Comparison of ENCODE assay signal across 8 cellular contexts in the genomic region with DNA sequence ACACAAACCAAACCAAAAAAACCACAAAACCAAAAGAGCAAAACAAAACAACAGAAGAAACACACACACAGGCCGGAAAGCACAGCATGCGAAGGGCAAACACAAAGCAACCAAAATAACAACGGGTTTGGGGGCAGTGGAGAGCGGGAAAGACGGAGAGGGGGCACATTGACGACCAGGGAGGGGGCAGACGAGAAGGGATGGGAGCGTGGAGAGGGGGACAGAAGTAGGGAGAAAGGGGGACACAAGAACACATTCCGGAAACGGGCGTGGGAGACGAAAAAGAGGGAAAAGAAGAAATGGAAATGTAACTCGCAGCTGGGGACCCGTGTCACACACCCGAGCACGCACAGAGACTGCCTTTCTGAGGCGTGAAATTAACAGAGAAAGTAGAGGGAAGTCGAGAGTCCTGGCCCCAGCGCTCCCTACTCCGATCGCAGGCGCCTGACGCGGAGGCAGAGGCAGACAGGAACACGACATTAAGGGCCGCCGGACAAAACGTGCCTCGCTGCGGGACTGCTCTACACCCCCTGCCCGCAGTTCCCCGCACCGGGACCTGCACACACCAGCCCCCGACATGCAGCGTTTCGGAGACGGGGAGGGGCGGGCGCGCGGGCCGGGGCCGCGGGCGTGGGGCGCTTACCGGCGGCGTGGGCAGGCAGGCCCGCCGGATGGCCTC. TPM values are rescaled to one million over a fixed set of nuclear protein-coding genes. Genes with fewer than 3 reads are reported as not detected.
DNase-seq lines count a peak whose midpoint lies in the region; ATAC-seq, FAIRE-seq and TF ChIP-seq lines count a peak whose summit lies in the region.

No MANE protein-coding gene starts in this region.

- H3K4me1 ChIP-seq in endothelial cell of umbilical vein (ENCODE audit: control insufficient read depth, extremely low read depth, insufficient read depth, low read length) = no peaks in the 10 kb centered on the region

- H3K9ac ChIP-seq in endothelial cell of umbilical vein (replicated peaks; ENCODE audit: extremely low read depth, insufficient read depth, low read length) = no peak overlapping the region

- ATAC-seq in activated CD8-positive, alpha-beta memory T cell treated with anti-CD3 and anti-CD28 coated beads, Interleukin-2, amount 10 ng/mL, durations not matched to agents 7 days and 5 days = peak; percentile 24
- ATAC-seq in HG02571 (IDR thresholded peaks at IDR 0.05; ENCODE audit: unreplicated experiment) (peak; percentile 19), Right ventricle myocardium superior (ENCODE audit: poor library complexity) (no peak)

- CTCF ChIA-PET in activated CD8-positive, alpha-beta memory T cell treated with anti-CD3 and anti-CD28 coated beads, Interleukin-2, amount 10 ng/mL, durations not matched to agents 7 days and 5 days (lab: Charles Lee) = no interaction called here
- CTCF ChIA-PET in endothelial cell of umbilical vein (lab: Charles Lee) = interaction anchor here (1.0 to 1.2 kb wide), 2 partner anchors 10 to 465 kb away, joined by 3 to 4 read pairs; no protein-coding TSS in a partner anchor

- H3K9me1 ChIP-seq in endothelial cell of umbilical vein (replicated peaks; ENCODE audit: control insufficient read depth, extremely low read depth, insufficient read depth, low read length) = no peaks in the 10 kb centered on the region

- H2AFZ ChIP-seq in endothelial cell of umbilical vein (ENCODE audit: low read depth, low read length) = peak overlapping the region; percentile 55

- no peak for FAIRE-seq in endothelial cell of umbilical vein (lab: Jason Lieb, UNC)

- no peaks in the 10 kb centered on the region for H3K79me2 ChIP-seq in endothelial cell of umbilical vein (ENCODE audit: control insufficient read depth, insufficient read depth, low read length)

- no peak for TF ChIP-seq CTCF in endothelial cell of umbilical vein (IDR thresholded peaks at IDR 0.05; ENCODE audit: extremely low read depth in 1 of 2, insufficient read depth in 1 of 2, low read depth in 1 of 2, low read length in 2 of 2)

- peaks cover 7% of the 10 kb centered on the region for H3K36me3 Mint-ChIP-seq in activated CD8-positive, alpha-beta memory T cell treated with anti-CD3 and anti-CD28 coated beads, Interleukin-2, amount 10 ng/mL, durations not matched to agents 7 days and 5 days

- H3K4me3 Mint-ChIP-seq in activated CD8-positive, alpha-beta memory T cell treated with anti-CD3 and anti-CD28 coated beads, Interleukin-2, amount 10 ng/mL, durations not matched to agents 7 days and 5 days = peak overlapping the region; percentile 59

- H3K4me2 ChIP-seq in endothelial cell of umbilical vein (ENCODE audit: insufficient read depth, low read length) = peak overlapping the region; percentile 57

- intact Hi-C loops in endothelial cell of umbilical vein (cut with micrococcal nuclease) = loop anchor here (5.0 kb wide), 1 partner anchor 470 kb away; no protein-coding TSS in a partner anchor
- intact Hi-C loops in Right ventricle myocardium superior (cut with DNase I) = no loop called here

- DNase-seq in activated CD8-positive, alpha-beta memory T cell treated with anti-CD3 and anti-CD28 coated beads, Interleukin-2, amount 10 ng/mL, durations not matched to agents 7 days and 5 days = no peak
- no peak for DNase-seq in activated CD8-positive, alpha-beta memory T cell treated with anti-CD3 and anti-CD28 coated beads, Interleukin-2, amount 50 U/mL, for 48 hours
- DNase-seq in NCI-H526 treated with DMSO at 0.1 percent for 48 hours (lab: John Stamatoyannopoulos, UW) = peak; percentile 70
- DNase-seq in endothelial cell of umbilical vein (ENCODE audit: low read depth, low spot score) = no peak
- DNase-seq in retina = peak; percentile 67
- DNase-seq in stimulated activated CD8-positive, alpha-beta memory T cell treated with anti-CD3 and anti-CD28 coated beads, Interleukin-4, amount 100 ng/mL, for 48 hours = no peak
- DNase-seq in Right ventricle myocardium superior = no peak

- POLR2A ChIA-PET in endothelial cell of umbilical vein (lab: Charles Lee) = no interaction called here

- peak overlapping the region; percentile 11 to 39 (median 33) for H3K4me3 ChIP-seq in endothelial cell of umbilical vein (replicated peaks in 1 of 3; ENCODE audit: insufficient read depth in 1 of 3, low read depth in 1 of 3, low read length in 3 of 3)

- no peak overlapping the region for H3K27ac ChIP-seq in endothelial cell of umbilical vein (ENCODE audit: insufficient read depth, low read depth, low read length)

- peak overlapping the region; percentile 65 for H3K27ac Mint-ChIP-seq in activated CD8-positive, alpha-beta memory T cell treated with anti-CD3 and anti-CD28 coated beads, Interleukin-2, amount 10 ng/mL, durations not matched to agents 7 days and 5 days

- no peaks in the 10 kb centered on the region for H3K36me3 ChIP-seq in endothelial cell of umbilical vein (ENCODE audit: control insufficient read depth in 2 of 2, extremely low read depth in 1 of 2, insufficient read depth in 2 of 2, low read length in 2 of 2)

- peaks cover 90% of the 10 kb centered on the region for H3K27me3 Mint-ChIP-seq in activated CD8-positive, alpha-beta memory T cell treated with anti-CD3 and anti-CD28 coated beads, Interleukin-2, amount 10 ng/mL, durations not matched to agents 7 days and 5 days

- TF ChIP-seq POLR2A in endothelial cell of umbilical vein (IDR thresholded peaks at IDR 0.05; ENCODE audit: low read depth, low read length) = no peak

- dilution Hi-C loops in endothelial cell of umbilical vein (cut with MboI; ENCODE audit: extremely low pct_ligation_motif_present, low sequenced_read_pairs) = no loop called here

- H4K20me1 ChIP-seq in endothelial cell of umbilical vein (replicated peaks; ENCODE audit: control insufficient read depth, extremely low read depth, insufficient read depth, low read length) = no peaks in the 10 kb centered on the region

- H3K9me3 ChIP-seq in endothelial cell of umbilical vein (replicated peaks; ENCODE audit: control insufficient read depth, insufficient read depth, low read length) = no peaks in the 10 kb centered on the region

- no TSS peak for BruUV-seq in endothelial cell of umbilical vein (replicated peaks; lab: Mats Ljungman, UMichigan)

- no peaks in the 10 kb centered on the region for H3K9me3 Mint-ChIP-seq in activated CD8-positive, alpha-beta memory T cell treated with anti-CD3 and anti-CD28 coated beads, Interleukin-2, amount 10 ng/mL, durations not matched to agents 7 days and 5 days (ENCODE audit: low read depth)

- peaks cover 36% of the 10 kb centered on the region for H3K4me1 Mint-ChIP-seq in activated CD8-positive, alpha-beta memory T cell treated with anti-CD3 and anti-CD28 coated beads, Interleukin-2, amount 10 ng/mL, durations not matched to agents 7 days and 5 days

- peaks cover 76 to 91% of the 10 kb centered on the region in 2 experiments for H3K27me3 ChIP-seq in endothelial cell of umbilical vein (ENCODE audit: control insufficient read depth in 2 of 2, insufficient read depth in 2 of 2, low read length in 2 of 2)

TF ChIP-seq in endothelial cell of umbilical vein, 7 proteins besides CTCF, POLR2A, EP300 and RAD21:
- TF ChIP-seq EZH2 (IDR thresholded peaks at IDR 0.05; ENCODE audit: borderline replicate concordance, low read depth, low read length, severe bottlenecking) (peak; percentile 99), GATA2 (IDR thresholded peaks at IDR 0.05; ENCODE audit: insufficient read depth, insufficient read length, low read depth, low read length) (no peak)

RNA-seq across cellular contexts. Expression of a gene that starts 0.7 kb away (rescaled TPM):
- under 1 TPM; 0.18 to 0.23 TPM for total RNA-seq in activated CD8-positive, alpha-beta memory T cell treated with anti-CD3 and anti-CD28 coated beads, Interleukin-2, amount 10 ng/mL, durations not matched to agents 7 days and 5 days
- total RNA-seq in endothelial cell of umbilical vein = 0.39 and 1.1 TPM in 2 replicates
- polyA plus RNA-seq in endothelial cell of umbilical vein = 0.27 and 0.30 TPM in 2 replicates
- polyA plus RNA-seq in endothelial cell of umbilical vein (2011; cell fraction: cytosol; rRNA removed) = 0.21 and 0.32 TPM in 2 replicates
- 2.9 and 3.4 TPM in 2 replicates for polyA plus RNA-seq in endothelial cell of umbilical vein (2011; cell fraction: nucleus; rRNA removed)
- 0.08 and 0.52 TPM in 2 replicates for polyA plus RNA-seq in endothelial cell of umbilical vein (2012)
- polyA minus RNA-seq in endothelial cell of umbilical vein = 0.10 and 0.25 TPM in 2 replicates
- polyA minus RNA-seq in endothelial cell of umbilical vein (2011; cell fraction: cytosol; rRNA and poly(A)+ RNA removed) = not detected
- 0.53 TPM in 2 replicates for polyA minus RNA-seq in endothelial cell of umbilical vein (2011; cell fraction: nucleus; rRNA and poly(A)+ RNA removed)
- not detected for total RNA-seq in Right ventricle myocardium superior

RNA-seq across cellular contexts. Expression of a gene that starts 56.3 kb away (rescaled TPM):
- 10 to 100 TPM; 18.1 to 21.1 TPM for total RNA-seq in activated CD8-positive, alpha-beta memory T cell treated with anti-CD3 and anti-CD28 coated beads, Interleukin-2, amount 10 ng/mL, durations not matched to agents 7 days and 5 days
- total RNA-seq in endothelial cell of umbilical vein = 14.6 and 16.1 TPM in 2 replicates
- 3.6 and 5.0 TPM in 2 replicates for polyA plus RNA-seq in endothelial cell of umbilical vein
- 6.2 and 6.6 TPM in 2 replicates for polyA plus RNA-seq in endothelial cell of umbilical vein (2011; cell fraction: cytosol; rRNA removed)
- 6.5 and 9.0 TPM in 2 replicates for polyA plus RNA-seq in endothelial cell of umbilical vein (2011; cell fraction: nucleus; rRNA removed)
- 9.3 and 12.3 TPM in 2 replicates for polyA plus RNA-seq in endothelial cell of umbilical vein (2012)
- 16.3 and 16.9 TPM in 2 replicates for polyA minus RNA-seq in endothelial cell of umbilical vein
- 10.0 TPM for polyA minus RNA-seq in endothelial cell of umbilical vein (2011; cell fraction: cytosol; rRNA and poly(A)+ RNA removed)
- 8.7 and 12.3 TPM in 2 replicates for polyA minus RNA-seq in endothelial cell of umbilical vein (2011; cell fraction: nucleus; rRNA and poly(A)+ RNA removed)
- 9.3 TPM for total RNA-seq in Right ventricle myocardium superior

Comparison
In these comparisons a context has a peak if more than half of its experiments do, and no peak if none do; other contexts are left out.
1. DNase-seq: peak in NCI-H526 treated with DMSO at 0.1 percent for 48 hours (single experiment) and retina (single experiment); none in activated CD8-positive, alpha-beta memory T cell treated with anti-CD3 and anti-CD28 coated beads, Interleukin-2, amount 10 ng/mL, durations not matched to agents 7 days and 5 days (single experiment), activated CD8-positive, alpha-beta memory T cell treated with anti-CD3 and anti-CD28 coated beads, Interleukin-2, amount 50 U/mL, for 48 hours (single experiment), endothelial cell of umbilical vein (single experiment), stimulated activated CD8-positive, alpha-beta memory T cell treated with anti-CD3 and anti-CD28 coated beads, Interleukin-4, amount 100 ng/mL, for 48 hours (single experiment) and Right ventricle myocardium superior (single experiment).